18 cellular contexts compared by ENCODE assay signal in the genomic region with DNA sequence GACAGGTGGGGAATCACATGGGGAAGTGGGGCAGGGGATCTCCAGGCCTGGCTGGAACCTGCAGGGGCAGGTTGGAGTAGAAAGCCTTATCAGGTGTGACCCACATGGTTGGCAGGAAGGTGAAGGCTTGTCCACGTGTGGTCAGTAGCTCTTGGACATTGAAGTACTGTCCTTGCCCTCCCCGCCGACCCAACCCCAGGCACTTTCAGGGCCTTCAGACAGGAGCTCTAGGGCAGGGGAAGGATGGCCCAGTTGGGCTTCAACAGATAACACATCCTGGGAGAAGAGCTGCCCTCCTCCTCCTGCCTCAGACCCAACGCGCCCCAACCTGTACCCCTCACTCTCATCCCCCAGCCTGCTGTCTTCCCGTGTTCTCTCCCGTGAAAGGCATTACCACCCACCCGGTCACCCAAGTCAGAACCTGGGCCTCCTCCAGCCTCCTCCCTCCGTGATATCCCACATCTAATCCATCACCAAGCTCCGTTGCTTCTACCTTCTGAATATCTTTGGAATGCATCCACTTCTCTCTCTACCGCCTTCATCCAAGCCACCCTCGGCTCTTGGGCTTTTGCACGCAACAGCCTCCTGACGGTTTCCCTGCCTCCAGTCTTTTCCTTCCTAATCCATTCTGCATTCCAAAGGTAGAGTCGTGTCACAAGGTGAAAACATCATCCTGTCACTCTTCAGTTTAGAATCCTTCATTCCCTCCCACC. TPM values are rescaled to one million over a fixed set of nuclear protein-coding genes. Genes with fewer than 3 reads are reported as not detected.
DNase-seq lines count a peak whose midpoint lies in the region; ATAC-seq and TF ChIP-seq lines count a peak whose summit lies in the region.
"Had no signal": no experiment of that assay in that cellular context is flagged by ENCODE, and none has a peak within 500 bp of the region (broad histone marks: within the 10 kb centered on the region; RNA-seq: fewer than 3 reads in every experiment).

No MANE protein-coding gene starts in this region.

- H3K27me3 Mint-ChIP-seq in brain = no peaks in the 10 kb centered on the region

- peak overlapping the region; percentile 36 for H3K18ac ChIP-seq in trophoblast cell (ENCODE audit: low read length)

- in situ Hi-C loops in ACHN (cut with HindIII; ENCODE audit: low pct_ligation_motif_present, low pct_unique_long_range_greater_than_20kb, low sequenced_read_pairs) = no loop called here

- H3K9me3 ChIP-seq in trophoblast cell (ENCODE audit: insufficient read depth, low read depth, low read length) = no peaks in the 10 kb centered on the region
- H3K9me3 ChIP-seq: uterus had no signal

- peak overlapping the region; percentile 66 for H2BK12ac ChIP-seq in trophoblast cell (ENCODE audit: low read length)

- H3K27ac Mint-ChIP-seq in brain = peak overlapping the region; percentile 4 to 96 (median 75)

- H4K8ac ChIP-seq in trophoblast cell (ENCODE audit: low read depth, low read length) = peak overlapping the region; percentile 8

- peaks cover 43 to 45% of the 10 kb centered on the region in 2 experiments for H3K36me3 ChIP-seq in trophoblast cell (ENCODE audit: control insufficient read depth in 1 of 2, insufficient read depth in 2 of 2, low read length in 2 of 2)
- H3K36me3 ChIP-seq: uterus had no signal

- no peaks in the 10 kb centered on the region for H3K9me3 Mint-ChIP-seq in brain
- H3K9me3 Mint-ChIP-seq: CD14-positive monocyte had no signal

- H2BK5ac ChIP-seq in trophoblast cell (ENCODE audit: low read depth, low read length, poor library complexity) = peak overlapping the region; percentile 36

- H3K79me2 ChIP-seq in trophoblast cell (ENCODE audit: control insufficient read depth, insufficient read depth, low read length, poor library complexity) = peaks cover 40% of the 10 kb centered on the region

- peak; percentile 43 to 77 for DNase-seq in trophoblast cell
- no peak for DNase-seq in ACHN
- no peak for DNase-seq in hypothalamus (lab: John Stamatoyannopoulos, UW)
- DNase-seq: activated naive CD4-positive, alpha-beta T cell treated with anti-CD3 and anti-CD28 coated beads, Interleukin-2, amount 50 U/mL, for 16 hours; activated T-cell treated with anti-CD3 and anti-CD28 coated beads, Interleukin-2, amount 50 U/mL, for 1 hour; effector CD4-positive, alpha-beta T cell; GOT3; KG1; NCI-H2171 treated with DMSO at 0.1 percent for 48 hours; T-helper 1 cell had no signal

- H3K14ac ChIP-seq in trophoblast cell (ENCODE audit: low read length) = peak overlapping the region; percentile 37

- peaks cover 78 to 86% of the 10 kb centered on the region in 2 experiments for H3K4me1 ChIP-seq in trophoblast cell (ENCODE audit: control insufficient read depth in 1 of 2, insufficient read depth in 2 of 2, low read length in 2 of 2)

- no peak overlapping the region for H3K9ac ChIP-seq in trophoblast cell (ENCODE audit: low read length)

- no peak overlapping the region for H2AFZ ChIP-seq in trophoblast cell (ENCODE audit: insufficient read depth, low read length, poor library complexity)

- H3K23ac ChIP-seq in trophoblast cell (ENCODE audit: low read length) = no peak overlapping the region

- peaks cover 25% of the 10 kb centered on the region for H3K36me3 Mint-ChIP-seq in brain
- H3K36me3 Mint-ChIP-seq: CD14-positive monocyte had no signal

- TF ChIP-seq CTCF in C4-2B (conservative IDR thresholded peaks at IDR 0.05) = no peak
- TF ChIP-seq CTCF in brain (conservative IDR thresholded peaks at IDR 0.05) = no peak

- H3K4ac ChIP-seq in trophoblast cell (ENCODE audit: low read depth, low read length) = peak overlapping the region; percentile 42

- H3K4me3 ChIP-seq in trophoblast cell (ENCODE audit: low read depth, low read length) = no peak overlapping the region
- H3K4me3 ChIP-seq: uterus had no signal

- ATAC-seq in GM19351 (IDR thresholded peaks at IDR 0.05; ENCODE audit: unreplicated experiment) (no peak), SK-N-SH treated with all-trans-retinoic acid at 6 μM for 48 hours (no peak)

- peak overlapping the region in 1 of 5 experiments; percentile 35 for H3K4me3 Mint-ChIP-seq in brain
- H3K4me3 Mint-ChIP-seq: CD14-positive monocyte had no signal

- peaks cover 66% of the 10 kb centered on the region for H3K4me1 Mint-ChIP-seq in brain

- no CpG with 5 or more reads among the region's 15 CpGs for WGBS in trophoblast cell (ENCODE audit: extremely low coverage, insufficient coverage, insufficient read length)

- peak overlapping the region; percentile 24 for H2BK120ac ChIP-seq in trophoblast cell (ENCODE audit: insufficient read depth, low read length, poor library complexity)

- peak overlapping the region; percentile 56 for H2AK5ac ChIP-seq in trophoblast cell (ENCODE audit: low read length)

- no peak overlapping the region for H3K4me2 ChIP-seq in trophoblast cell (ENCODE audit: low read length)

- H4K12ac ChIP-seq in trophoblast cell (ENCODE audit: low read depth, low read length) = no peak overlapping the region

- H3K79me1 ChIP-seq in trophoblast cell (ENCODE audit: low read length) = peaks cover 55% of the 10 kb centered on the region

- H3K27me3 ChIP-seq in layer of hippocampus (ENCODE audit: control insufficient read depth, insufficient read depth, low read length) = no peaks in the 10 kb centered on the region
- no peaks in the 10 kb centered on the region for H3K27me3 ChIP-seq in trophoblast cell (ENCODE audit: insufficient read depth, low read length)
- H3K27me3 ChIP-seq: uterus had no signal

- peak overlapping the region; percentile 96 for H4K91ac ChIP-seq in trophoblast cell (ENCODE audit: low read depth, low read length)

- peak overlapping the region; percentile 96 for H3K27ac ChIP-seq in C4-2B
- peak overlapping the region; percentile 79 for H3K27ac ChIP-seq in layer of hippocampus (ENCODE audit: low read depth, low read length)
- peak overlapping the region; percentile 93 for H3K27ac ChIP-seq in trophoblast cell (ENCODE audit: low read depth, low read length)
- H3K27ac ChIP-seq: HL-60 had no signal

TF ChIP-seq in SK-N-SH treated with all-trans-retinoic acid at 6 μM for 48 hours, 23 proteins besides CTCF, POLR2A, EP300 and RAD21:
- TF ChIP-seq, protein P1, sequence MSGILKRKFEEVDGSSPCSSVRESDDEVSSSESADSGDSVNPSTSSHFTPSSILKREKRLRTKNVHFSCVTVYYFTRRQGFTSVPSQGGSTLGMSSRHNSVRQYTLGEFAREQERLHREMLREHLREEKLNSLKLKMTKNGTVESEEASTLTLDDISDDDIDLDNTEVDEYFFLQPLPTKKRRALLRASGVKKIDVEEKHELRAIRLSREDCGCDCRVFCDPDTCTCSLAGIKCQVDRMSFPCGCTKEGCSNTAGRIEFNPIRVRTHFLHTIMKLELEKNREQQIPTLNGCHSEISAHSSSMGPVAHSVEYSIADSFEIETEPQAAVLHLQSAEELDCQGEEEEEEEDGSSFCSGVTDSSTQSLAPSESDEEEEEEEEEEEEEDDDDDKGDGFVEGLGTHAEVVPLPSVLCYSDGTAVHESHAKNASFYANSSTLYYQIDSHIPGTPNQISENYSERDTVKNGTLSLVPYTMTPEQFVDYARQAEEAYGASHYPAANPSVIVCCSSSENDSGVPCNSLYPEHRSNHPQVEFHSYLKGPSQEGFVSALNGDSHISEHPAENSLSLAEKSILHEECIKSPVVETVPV (CRISPR knock-in tag; IDR thresholded peaks at IDR 0.05) = no peak
- TF ChIP-seq ZFP30 (CRISPR knock-in tag; IDR thresholded peaks at IDR 0.05) (no peak), ZNF8 (CRISPR knock-in tag; IDR thresholded peaks at IDR 0.05) (no peak), ZC3H10 (CRISPR knock-in tag; IDR thresholded peaks at IDR 0.05) (no peak), OSR1 (CRISPR knock-in tag; IDR thresholded peaks at IDR 0.05) (no peak)
- TF ChIP-seq, protein P2, sequence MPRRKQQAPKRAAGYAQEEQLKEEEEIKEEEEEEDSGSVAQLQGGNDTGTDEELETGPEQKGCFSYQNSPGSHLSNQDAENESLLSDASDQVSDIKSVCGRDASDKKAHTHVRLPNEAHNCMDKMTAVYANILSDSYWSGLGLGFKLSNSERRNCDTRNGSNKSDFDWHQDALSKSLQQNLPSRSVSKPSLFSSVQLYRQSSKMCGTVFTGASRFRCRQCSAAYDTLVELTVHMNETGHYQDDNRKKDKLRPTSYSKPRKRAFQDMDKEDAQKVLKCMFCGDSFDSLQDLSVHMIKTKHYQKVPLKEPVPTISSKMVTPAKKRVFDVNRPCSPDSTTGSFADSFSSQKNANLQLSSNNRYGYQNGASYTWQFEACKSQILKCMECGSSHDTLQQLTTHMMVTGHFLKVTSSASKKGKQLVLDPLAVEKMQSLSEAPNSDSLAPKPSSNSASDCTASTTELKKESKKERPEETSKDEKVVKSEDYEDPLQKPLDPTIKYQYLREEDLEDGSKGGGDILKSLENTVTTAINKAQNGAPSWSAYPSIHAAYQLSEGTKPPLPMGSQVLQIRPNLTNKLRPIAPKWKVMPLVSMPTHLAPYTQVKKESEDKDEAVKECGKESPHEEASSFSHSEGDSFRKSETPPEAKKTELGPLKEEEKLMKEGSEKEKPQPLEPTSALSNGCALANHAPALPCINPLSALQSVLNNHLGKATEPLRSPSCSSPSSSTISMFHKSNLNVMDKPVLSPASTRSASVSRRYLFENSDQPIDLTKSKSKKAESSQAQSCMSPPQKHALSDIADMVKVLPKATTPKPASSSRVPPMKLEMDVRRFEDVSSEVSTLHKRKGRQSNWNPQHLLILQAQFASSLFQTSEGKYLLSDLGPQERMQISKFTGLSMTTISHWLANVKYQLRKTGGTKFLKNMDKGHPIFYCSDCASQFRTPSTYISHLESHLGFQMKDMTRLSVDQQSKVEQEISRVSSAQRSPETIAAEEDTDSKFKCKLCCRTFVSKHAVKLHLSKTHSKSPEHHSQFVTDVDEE (CRISPR knock-in tag; IDR thresholded peaks at IDR 0.05) = no peak
- TF ChIP-seq, protein P3, sequence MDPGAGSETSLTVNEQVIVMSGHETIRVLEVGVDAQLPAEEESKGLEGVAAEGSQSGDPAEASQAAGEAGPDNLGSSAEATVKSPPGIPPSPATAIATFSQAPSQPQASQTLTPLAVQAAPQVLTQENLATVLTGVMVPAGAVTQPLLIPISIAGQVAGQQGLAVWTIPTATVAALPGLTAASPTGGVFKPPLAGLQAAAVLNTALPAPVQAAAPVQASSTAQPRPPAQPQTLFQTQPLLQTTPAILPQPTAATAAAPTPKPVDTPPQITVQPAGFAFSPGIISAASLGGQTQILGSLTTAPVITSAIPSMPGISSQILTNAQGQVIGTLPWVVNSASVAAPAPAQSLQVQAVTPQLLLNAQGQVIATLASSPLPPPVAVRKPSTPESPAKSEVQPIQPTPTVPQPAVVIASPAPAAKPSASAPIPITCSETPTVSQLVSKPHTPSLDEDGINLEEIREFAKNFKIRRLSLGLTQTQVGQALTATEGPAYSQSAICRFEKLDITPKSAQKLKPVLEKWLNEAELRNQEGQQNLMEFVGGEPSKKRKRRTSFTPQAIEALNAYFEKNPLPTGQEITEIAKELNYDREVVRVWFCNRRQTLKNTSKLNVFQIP (CRISPR knock-in tag; IDR thresholded peaks at IDR 0.05; ENCODE audit: borderline replicate concordance, low read depth) = no peak
TF ChIP-seq in SK-N-SH treated with all-trans-retinoic acid at 6 μM for 48 hours: peak in this region for 0.

RNA-seq across cellular contexts. Expression of a gene that starts 15.9 kb away (rescaled TPM):
- polyA plus RNA-seq in brain (ENCODE audit: insufficient read depth, low read depth, low replicate concordance) = 147 TPM
- 205 TPM in 2 replicates for polyA plus RNA-seq in trophoblast cell (2013)
- polyA plus RNA-seq: CD14-positive monocyte had no signal

Comparison
In these comparisons a context has a peak if more than half of its experiments do, and no peak if none do; other contexts are left out.
1. DNase-seq: peak in trophoblast cell (2 of 2); none in ACHN (single experiment) and hypothalamus (0 of 51).
2. Peak in every context shown above with its lines, with median percentiles within 50 percentile points of each other: H3K27ac ChIP-seq.